Comparison of ENCODE assay signal across 6 cellular contexts in genomic region chr12:131954460-131954859, GRCh38. TPM values are rescaled to one million over a fixed set of nuclear protein-coding genes. Genes with fewer than 3 reads are reported as not detected.
A peak's percentile ranks its signal among the peaks of the same experiment; 100 is the strongest.
DNase-seq lines count a peak whose midpoint lies in the region; ATAC-seq, FAIRE-seq and TF ChIP-seq lines count a peak whose summit lies in the region.
"Not testable (repeated sequence)": the region's sequence is repeated elsewhere in the genome, so short reads cannot be mapped to it uniquely, and the experiment has no call there.

No MANE protein-coding gene starts in this region.

- H3K4me2 ChIP-seq in K562 (ENCODE audit: insufficient read depth, low read length) = not testable (repeated sequence)

- peaks cover 37% of the 10 kb centered on the region for H3K4me1 Mint-ChIP-seq in activated CD8-positive, alpha-beta memory T cell treated with anti-CD3 and anti-CD28 coated beads, Interleukin-2, amount 10 ng/mL, durations not matched to agents 7 days and 5 days

- H3K36me3 Mint-ChIP-seq in activated CD8-positive, alpha-beta memory T cell treated with anti-CD3 and anti-CD28 coated beads, Interleukin-2, amount 10 ng/mL, durations not matched to agents 7 days and 5 days = not testable (repeated sequence)

- WGBS in K562 (ENCODE audit: insufficient coverage, low coverage, missing lambda C conversion rate) = 80% methylated on average over 9 of the region's 13 CpGs
- WGBS in testis, 2 donors = 90 to 96% methylated on average over 13 of the region's 13 CpGs

- H3K9me3 ChIP-seq in HEK293 (ENCODE audit: control insufficient read depth, insufficient read depth, low read depth, low read length); K562 (replicated peaks; ENCODE audit: control insufficient read depth, insufficient read depth, low read depth, low read length); testis: not testable (repeated sequence)

- not testable (repeated sequence) for H3K4me3 ChIP-seq in HEK293 (ENCODE audit: low read depth, low read length); K562; testis

- POLR2A ChIA-PET in HEK293 (lab: Yijun Ruan, JAX) = not testable (repeated sequence)
- POLR2A ChIA-PET in K562 (lab: Yijun Ruan, JAX) = interaction anchor here (0.7 to 2.2 kb wide), 6 partner anchors 9 to 600 kb away, joined by 3 to 6 read pairs (median 4); no protein-coding TSS in a partner anchor

- TF ChIP-seq RAD21 in K562 (CRISPR knock-in tag; conservative IDR thresholded peaks at IDR 0.05 in 1 of 2, IDR thresholded peaks at IDR 0.05 in 1 of 2) = not testable (repeated sequence)

- not testable (repeated sequence) for H3K27me3 ChIP-seq in K562 (ENCODE audit: control insufficient read depth in 2 of 2, insufficient read depth in 2 of 2, low read length in 2 of 2); testis

- H3K79me2 ChIP-seq in K562 (ENCODE audit: control insufficient read depth, insufficient read depth, low read length) = peaks cover 95% of the 10 kb centered on the region

- H3K9me3 Mint-ChIP-seq in activated CD8-positive, alpha-beta memory T cell treated with anti-CD3 and anti-CD28 coated beads, Interleukin-2, amount 10 ng/mL, durations not matched to agents 7 days and 5 days (ENCODE audit: low read depth) = not testable (repeated sequence)

- H3K27ac Mint-ChIP-seq in activated CD8-positive, alpha-beta memory T cell treated with anti-CD3 and anti-CD28 coated beads, Interleukin-2, amount 10 ng/mL, durations not matched to agents 7 days and 5 days = not testable (repeated sequence)

- not testable (repeated sequence) for H3K27ac ChIP-seq in HEK293 (ENCODE audit: extremely low read depth, low read depth, low read length); K562 (ENCODE audit: extremely low read depth, low read depth, low read length); testis

- not testable (repeated sequence) for FAIRE-seq in K562 (lab: Jason Lieb, UNC)

- TF ChIP-seq EP300 in K562 (IDR thresholded peaks at IDR 0.05; ENCODE audit: low read length) = not testable (repeated sequence)

- intact Hi-C loops in K562 (cut with micrococcal nuclease); Right ventricle myocardium superior (cut with DNase I); testis (cut with DNase I; ENCODE audit: low total_unique reads): not testable (repeated sequence)

- not testable (repeated sequence) for BruUV-seq in K562 (replicated peaks; lab: Mats Ljungman, UMichigan)

- not testable (repeated sequence) for TF ChIP-seq CTCF in HEK293 (tag by site-specific recombination; IDR thresholded peaks at IDR 0.05); K562 (IDR thresholded peaks at IDR 0.05 in 2 of 3, conservative IDR thresholded peaks at IDR 0.05 in 1 of 3; ENCODE audit: insufficient read depth in 2 of 3, low read depth in 1 of 3, low read length in 3 of 3); testis (IDR thresholded peaks at IDR 0.05)

- H2AFZ ChIP-seq in K562 (ENCODE audit: low read depth, low read length) = not testable (repeated sequence)

- H3K4me3 Mint-ChIP-seq in activated CD8-positive, alpha-beta memory T cell treated with anti-CD3 and anti-CD28 coated beads, Interleukin-2, amount 10 ng/mL, durations not matched to agents 7 days and 5 days = not testable (repeated sequence)

- not testable (repeated sequence) for H3K27me3 Mint-ChIP-seq in activated CD8-positive, alpha-beta memory T cell treated with anti-CD3 and anti-CD28 coated beads, Interleukin-2, amount 10 ng/mL, durations not matched to agents 7 days and 5 days

- H3K9ac ChIP-seq in K562 (ENCODE audit: insufficient read depth in 1 of 2, low read depth in 2 of 2, low read length in 2 of 2) = not testable (repeated sequence)

- ATAC-seq in activated CD8-positive, alpha-beta memory T cell treated with anti-CD3 and anti-CD28 coated beads, Interleukin-2, amount 10 ng/mL, durations not matched to agents 7 days and 5 days; K562; Right ventricle myocardium superior (ENCODE audit: poor library complexity): not testable (repeated sequence)

- not testable (repeated sequence) for H3K9me1 ChIP-seq in K562 (ENCODE audit: control insufficient read depth, insufficient read depth, low read length)

- CTCF ChIA-PET in HEK293 (lab: Yijun Ruan, JAX) = interaction anchor here (0.6 to 0.7 kb wide), 2 partner anchors 12 to 460 kb away, joined by 3 read pairs; no protein-coding TSS in a partner anchor
- CTCF ChIA-PET in activated CD8-positive, alpha-beta memory T cell treated with anti-CD3 and anti-CD28 coated beads, Interleukin-2, amount 10 ng/mL, durations not matched to agents 7 days and 5 days (lab: Charles Lee); K562 (lab: Yijun Ruan, JAX; ENCODE audit: low intra/inter-chr PET ratio): not testable (repeated sequence)

- not testable (repeated sequence) for TF ChIP-seq POLR2A in K562 (conservative IDR thresholded peaks at IDR 0.05); testis (IDR thresholded peaks at IDR 0.05)

- H3K36me3 ChIP-seq in HEK293 (ENCODE audit: control insufficient read depth in 2 of 2, insufficient read depth in 1 of 2, low read length in 2 of 2); testis (ENCODE audit: low read depth, missing control alignments): not testable (repeated sequence)
- peaks cover 18% of the 10 kb centered on the region; the same call in 2 of the 3 replicates for H3K36me3 ChIP-seq in K562 (ENCODE audit: control insufficient read depth, insufficient read depth, low read length)

- H4K20me1 ChIP-seq in K562 (replicated peaks; ENCODE audit: control insufficient read depth, insufficient read depth, low read length) = peaks cover 42% of the 10 kb centered on the region

- in situ Hi-C loops in K562 (cut with MboI) = not testable (repeated sequence)

- peak; percentile 16 for DNase-seq in activated CD8-positive, alpha-beta memory T cell treated with anti-CD3 and anti-CD28 coated beads, Interleukin-2, amount 10 ng/mL, durations not matched to agents 7 days and 5 days
- DNase-seq in K562 (ENCODE audit: extremely low read depth in 1 of 4, low spot score in 3 of 4) = not testable (repeated sequence)
- DNase-seq in Right ventricle myocardium superior = peak; percentile 11
- DNase-seq in mesenteric fat pad (ENCODE audit: low spot score) = peak; percentile 35
- peak; percentile 1 for DNase-seq in testis

- H3K4me1 ChIP-seq in HEK293 (ENCODE audit: control insufficient read depth, insufficient read depth, low read length) (peaks cover 19% of the 10 kb centered on the region), K562 (replicated peaks in 1 of 2; ENCODE audit: control insufficient read depth in 2 of 2, insufficient read depth in 2 of 2, low read length in 2 of 2) (peaks cover 23 to 50% of the 10 kb centered on the region in 2 experiments; a peak in 4 of 5 replicates), testis (peaks cover 21% of the 10 kb centered on the region)

RNA-seq across cellular contexts. Expression of gene EP400, which starts 4.7 kb away (rescaled TPM):
- 10 to 100 TPM; 54.1 to 68.0 TPM for total RNA-seq in activated CD8-positive, alpha-beta memory T cell treated with anti-CD3 and anti-CD28 coated beads, Interleukin-2, amount 10 ng/mL, durations not matched to agents 7 days and 5 days
- total RNA-seq in K562 (2011; cell fraction: chromatin; rRNA removed; ENCODE audit: low replicate concordance) = 149 and 175 TPM in 2 replicates
- total RNA-seq in K562 (2011; cell fraction: nucleolus; rRNA removed) = 61.2 and 71.2 TPM in 2 replicates
- 111 and 165 TPM in 2 replicates for total RNA-seq in K562 (2011; cell fraction: nucleoplasm; rRNA removed)
- total RNA-seq in K562 (2014; rRNA removed) = 7.7 and 12.2 TPM in 2 replicates
- 7.0 TPM in 2 replicates for total RNA-seq in K562 (2014; rRNA removed; fragmentation: Illumina TruSeq; extraction: Trizol)
- 6.9 and 8.1 TPM in 2 replicates for total RNA-seq in K562 (2015; rRNA removed; fragmentation: Illumina TruSeq; extraction: Trizol)
- 49.2 and 58.0 TPM in 2 replicates for total RNA-seq in K562 (2021)
- 6.5 and 8.3 TPM in 2 replicates for polyA plus RNA-seq in K562 (2011; rRNA removed)
- 5.4 and 6.5 TPM in 2 replicates for polyA plus RNA-seq in K562 (2011; cell fraction: cytosol; rRNA removed)
- 38.0 and 44.2 TPM in 2 replicates for polyA plus RNA-seq in K562 (2011; cell fraction: nucleus; rRNA removed)
- polyA plus RNA-seq in K562 (2012) = 27.7 and 40.7 TPM in 2 replicates
- 29.8 and 32.3 TPM in 2 replicates for polyA plus RNA-seq in K562 (2014; fragmentation: Illumina TruSeq; extraction: Trizol)
- polyA plus RNA-seq in K562 (2014; fragmentation: Nextera tagmentation; extraction: Ambion mirVana) = 1 to 10 TPM; 4.5 to 6.7 TPM
- 22.2 and 23.5 TPM in 2 replicates for polyA plus RNA-seq in K562 (2014; rRNA removed)
- polyA minus RNA-seq in K562 (2011; rRNA and poly(A)+ RNA removed) = 13.1 and 16.0 TPM in 2 replicates
- 17.0 and 23.8 TPM in 2 replicates for polyA minus RNA-seq in K562 (2011; cell fraction: cytosol; rRNA and poly(A)+ RNA removed)
- polyA minus RNA-seq in K562 (2011; cell fraction: nucleus; rRNA and poly(A)+ RNA removed) = 18.7 and 27.0 TPM in 2 replicates
- 12.3 TPM for total RNA-seq in Right ventricle myocardium superior
- 43.2 TPM for total RNA-seq in mesenteric fat pad
- total RNA-seq in testis = 10 to 100 TPM; 69.4 to 83.0 TPM
- 44.2 TPM for polyA plus RNA-seq in testis (ENCODE audit: insufficient read depth, low read depth, low replicate concordance)

RNA-seq across cellular contexts. Expression of gene PUS1, which starts 25.4 kb away (rescaled TPM):
- 10 to 100 TPM; 64.2 to 69.3 TPM for total RNA-seq in activated CD8-positive, alpha-beta memory T cell treated with anti-CD3 and anti-CD28 coated beads, Interleukin-2, amount 10 ng/mL, durations not matched to agents 7 days and 5 days
- total RNA-seq in K562 (2011; cell fraction: chromatin; rRNA removed; ENCODE audit: low replicate concordance) = 97.0 and 232 TPM in 2 replicates
- 140 and 151 TPM in 2 replicates for total RNA-seq in K562 (2011; cell fraction: nucleolus; rRNA removed)
- 123 and 134 TPM in 2 replicates for total RNA-seq in K562 (2011; cell fraction: nucleoplasm; rRNA removed)
- 35.6 and 53.2 TPM in 2 replicates for total RNA-seq in K562 (2014; rRNA removed)
- total RNA-seq in K562 (2014; rRNA removed; fragmentation: Illumina TruSeq; extraction: Trizol) = 13.6 and 16.4 TPM in 2 replicates
- total RNA-seq in K562 (2015; rRNA removed; fragmentation: Illumina TruSeq; extraction: Trizol) = 29.7 and 30.0 TPM in 2 replicates
- 79.3 and 90.8 TPM in 2 replicates for total RNA-seq in K562 (2021)
- 27.9 and 36.5 TPM in 2 replicates for polyA plus RNA-seq in K562 (2011; rRNA removed)
- polyA plus RNA-seq in K562 (2011; cell fraction: cytosol; rRNA removed) = 28.1 and 41.6 TPM in 2 replicates
- 56.2 and 84.8 TPM in 2 replicates for polyA plus RNA-seq in K562 (2011; cell fraction: nucleus; rRNA removed)
- polyA plus RNA-seq in K562 (2012) = 37.5 and 51.4 TPM in 2 replicates
- polyA plus RNA-seq in K562 (2014; fragmentation: Illumina TruSeq; extraction: Trizol) = 30.3 and 39.8 TPM in 2 replicates
- polyA plus RNA-seq in K562 (2014; fragmentation: Nextera tagmentation; extraction: Ambion mirVana) = 1 to 10 TPM; 1.9 to 3.8 TPM
- polyA plus RNA-seq in K562 (2014; rRNA removed) = 71.4 and 73.4 TPM in 2 replicates
- 16.8 and 21.8 TPM in 2 replicates for polyA minus RNA-seq in K562 (2011; rRNA and poly(A)+ RNA removed)
- 30.8 and 32.0 TPM in 2 replicates for polyA minus RNA-seq in K562 (2011; cell fraction: cytosol; rRNA and poly(A)+ RNA removed)
- 27.3 and 32.4 TPM in 2 replicates for polyA minus RNA-seq in K562 (2011; cell fraction: nucleus; rRNA and poly(A)+ RNA removed)
- total RNA-seq in Right ventricle myocardium superior = 5.8 TPM
- total RNA-seq in mesenteric fat pad = 38.1 TPM
- 10 to 100 TPM; 25.2 to 26.0 TPM for total RNA-seq in testis
- 16.9 TPM for polyA plus RNA-seq in testis (ENCODE audit: insufficient read depth, low read depth, low replicate concordance)
